17 cellular contexts compared by ENCODE assay signal in genomic region chr9:16155878-16156277, GRCh38.
DNase-seq lines count a peak whose midpoint lies in the region; ATAC-seq and TF ChIP-seq lines count a peak whose summit lies in the region.
"Had no signal": no experiment of that assay in that cellular context is flagged by ENCODE, and none has a peak within 500 bp of the region (broad histone marks: within the 10 kb centered on the region; RNA-seq: fewer than 3 reads in every experiment).

No MANE protein-coding gene starts in this region.

- no peaks in the 10 kb centered on the region for H3K9me3 Mint-ChIP-seq in activated naive CD8-positive, alpha-beta T cell (ENCODE audit: low read depth)
- H3K9me3 Mint-ChIP-seq in activated naive CD8-positive, alpha-beta T cell treated with anti-CD3 and anti-CD28 coated beads, Interleukin-2, amount 50 U/mL, for 24 hours = no peaks in the 10 kb centered on the region
- H3K9me3 Mint-ChIP-seq in mesothelial cell of epicardium = no peaks in the 10 kb centered on the region
- no peaks in the 10 kb centered on the region for H3K9me3 Mint-ChIP-seq in stimulated activated naive CD8-positive, alpha-beta T cell treated with anti-CD3 and anti-CD28 coated beads, Interleukin-15, amount 100 ng/mL, for 72 hours
- H3K9me3 Mint-ChIP-seq: CD8-positive, alpha-beta T cell had no signal

- peaks cover 4% of the 10 kb centered on the region for H3K27me3 Mint-ChIP-seq in activated naive CD8-positive, alpha-beta T cell
- peaks cover 4% of the 10 kb centered on the region for H3K27me3 Mint-ChIP-seq in activated naive CD8-positive, alpha-beta T cell treated with anti-CD3 and anti-CD28 coated beads, Interleukin-2, amount 50 U/mL, for 24 hours
- H3K27me3 Mint-ChIP-seq in mesothelial cell of epicardium (ENCODE audit: low read depth) = no peaks in the 10 kb centered on the region
- H3K27me3 Mint-ChIP-seq in stimulated activated naive CD8-positive, alpha-beta T cell treated with anti-CD3 and anti-CD28 coated beads, Interleukin-15, amount 100 ng/mL, for 72 hours = no peaks in the 10 kb centered on the region

- no peak for TF ChIP-seq CTCF in VCaP (conservative IDR thresholded peaks at IDR 0.05)
- TF ChIP-seq CTCF in mesothelial cell of epicardium (IDR thresholded peaks at IDR 0.05; ENCODE audit: unreplicated experiment) = no peak

- H3K27ac ChIP-seq in VCaP = peak overlapping the region; percentile 65; the same call in 1 of the 2 replicates
- H3K27ac ChIP-seq: 22Rv1; BLaER1 treated with 17β-estradiol and CSF1 and Interleukin-3, amounts not matched to agents 10 nM and 100 nM had no signal

- no peaks in the 10 kb centered on the region for H3K36me3 Mint-ChIP-seq in activated naive CD8-positive, alpha-beta T cell
- peaks cover 1% of the 10 kb centered on the region for H3K36me3 Mint-ChIP-seq in activated naive CD8-positive, alpha-beta T cell treated with anti-CD3 and anti-CD28 coated beads, Interleukin-2, amount 50 U/mL, for 24 hours (ENCODE audit: low read depth)
- no peaks in the 10 kb centered on the region for H3K36me3 Mint-ChIP-seq in mesothelial cell of epicardium
- H3K36me3 Mint-ChIP-seq: CD8-positive, alpha-beta T cell had no signal

- peaks cover 27% of the 10 kb centered on the region for H3K4me1 Mint-ChIP-seq in activated naive CD8-positive, alpha-beta T cell (ENCODE audit: low read depth)
- peaks cover 27% of the 10 kb centered on the region for H3K4me1 Mint-ChIP-seq in activated naive CD8-positive, alpha-beta T cell treated with anti-CD3 and anti-CD28 coated beads, Interleukin-2, amount 50 U/mL, for 24 hours
- peaks cover 78% of the 10 kb centered on the region for H3K4me1 Mint-ChIP-seq in mesothelial cell of epicardium
- peaks cover 36% of the 10 kb centered on the region for H3K4me1 Mint-ChIP-seq in stimulated activated naive CD8-positive, alpha-beta T cell treated with anti-CD3 and anti-CD28 coated beads, Interleukin-15, amount 100 ng/mL, for 72 hours

- DNase-seq in activated naive CD8-positive, alpha-beta T cell treated with anti-CD3 and anti-CD28 coated beads, Interleukin-2, amount 50 U/mL, for 24 hours = no peak
- DNase-seq in mesothelial cell of epicardium (ENCODE audit: low spot score in 2 of 2, unreplicated experiment in 2 of 2) = no peak
- no peak for DNase-seq in stimulated activated naive CD8-positive, alpha-beta T cell treated with anti-CD3 and anti-CD28 coated beads, Interleukin-15, amount 100 ng/mL, for 72 hours
- DNase-seq: Calu3; CD8-positive, alpha-beta T cell; DMS79 treated with DMSO at 0.1 percent for 48 hours; GOT3; H7; IMR-90 had no signal

- ATAC-seq in activated naive CD8-positive, alpha-beta T cell treated with anti-CD3 and anti-CD28 coated beads, Interleukin-2, amount 50 U/mL, for 24 hours = no peak
- ATAC-seq in HG02571 (IDR thresholded peaks at IDR 0.05; ENCODE audit: unreplicated experiment) = no peak
- ATAC-seq in stimulated activated naive CD8-positive, alpha-beta T cell treated with anti-CD3 and anti-CD28 coated beads, Interleukin-15, amount 100 ng/mL, for 72 hours = no peak
- ATAC-seq in GM19455 (IDR thresholded peaks at IDR 0.05; ENCODE audit: unreplicated experiment) = no peak
- ATAC-seq in GM19397 (IDR thresholded peaks at IDR 0.05; ENCODE audit: unreplicated experiment) = no peak
- ATAC-seq: CD8-positive, alpha-beta T cell; K562 had no signal

- peak overlapping the region; percentile 46 for H3K27ac Mint-ChIP-seq in activated naive CD8-positive, alpha-beta T cell
- no peak overlapping the region for H3K27ac Mint-ChIP-seq in activated naive CD8-positive, alpha-beta T cell treated with anti-CD3 and anti-CD28 coated beads, Interleukin-2, amount 50 U/mL, for 24 hours
- peak overlapping the region; percentile 8 for H3K27ac Mint-ChIP-seq in mesothelial cell of epicardium
- H3K27ac Mint-ChIP-seq in stimulated activated naive CD8-positive, alpha-beta T cell treated with anti-CD3 and anti-CD28 coated beads, Interleukin-15, amount 100 ng/mL, for 72 hours = no peak overlapping the region
- H3K27ac Mint-ChIP-seq: CD8-positive, alpha-beta T cell had no signal

- no peak overlapping the region for H3K4me3 Mint-ChIP-seq in activated naive CD8-positive, alpha-beta T cell
- no peak overlapping the region for H3K4me3 Mint-ChIP-seq in activated naive CD8-positive, alpha-beta T cell treated with anti-CD3 and anti-CD28 coated beads, Interleukin-2, amount 50 U/mL, for 24 hours
- no peak overlapping the region for H3K4me3 Mint-ChIP-seq in mesothelial cell of epicardium
- no peak overlapping the region for H3K4me3 Mint-ChIP-seq in stimulated activated naive CD8-positive, alpha-beta T cell treated with anti-CD3 and anti-CD28 coated beads, Interleukin-15, amount 100 ng/mL, for 72 hours
- H3K4me3 Mint-ChIP-seq: CD8-positive, alpha-beta T cell had no signal

Comparison
In these comparisons a context has a peak if more than half of its experiments do, and no peak if none do; other contexts are left out.
1. H3K27ac Mint-ChIP-seq: peak in activated naive CD8-positive, alpha-beta T cell (single experiment) and mesothelial cell of epicardium (single experiment); none in activated naive CD8-positive, alpha-beta T cell treated with anti-CD3 and anti-CD28 coated beads, Interleukin-2, amount 50 U/mL, for 24 hours (single experiment) and stimulated activated naive CD8-positive, alpha-beta T cell treated with anti-CD3 and anti-CD28 coated beads, Interleukin-15, amount 100 ng/mL, for 72 hours (0 of 2).